In genomic region chr2:200357845-200358244, GRCh38 we compare ENCODE assay signal across 21 cellular contexts. TPM values are rescaled to one million over a fixed set of nuclear protein-coding genes. Genes with fewer than 3 reads are reported as not detected.
DNase-seq lines count a peak whose midpoint lies in the region; ATAC-seq, FAIRE-seq and TF ChIP-seq lines count a peak whose summit lies in the region.
"Had no signal": no experiment of that assay in that cellular context is flagged by ENCODE, and none has a peak within 500 bp of the region (broad histone marks: within the 10 kb centered on the region; RNA-seq: fewer than 3 reads in every experiment).

No MANE protein-coding gene starts in this region.

- H3K9ac ChIP-seq in HepG2 (ENCODE audit: insufficient read depth, low read depth, low read length): no peak overlapping the region
- no peak overlapping the region for H3K9ac ChIP-seq in mesendoderm (ENCODE audit: low read length)

- ATAC-seq in HepG2: no peak
- no peak for ATAC-seq in right lobe of liver
- no peak for ATAC-seq in GM18505 (IDR thresholded peaks at IDR 0.05; ENCODE audit: unreplicated experiment)
- ATAC-seq in HG03280 (IDR thresholded peaks at IDR 0.05; ENCODE audit: unreplicated experiment): no peak
- ATAC-seq: activated naive CD4-positive, alpha-beta T cell treated with anti-CD3 and anti-CD28 coated beads, Interleukin-2, amount 50 U/mL, for 72 hours; activated T-cell treated with anti-CD3 and anti-CD28 coated beads, Interleukin-2, amount 50 U/mL, for 4 hours; T-cell had no signal

- no peak overlapping the region for H2AFZ ChIP-seq in HepG2 (ENCODE audit: low read length)
- H2AFZ ChIP-seq in osteoblast (ENCODE audit: low read length): no peak overlapping the region

- H3K27ac ChIP-seq in HepG2 (ENCODE audit: extremely low read length, insufficient read depth, low read length) (no peak overlapping the region), right lobe of liver (no peak overlapping the region), osteoblast (ENCODE audit: low read depth, low read length) (peak overlapping the region; percentile 15), mesendoderm (ENCODE audit: low read depth, low read length) (no peak overlapping the region)
- H3K27ac ChIP-seq: epithelial cell of prostate, pancreas had no signal

- H4K5ac ChIP-seq in mesendoderm (ENCODE audit: low read length): no peak overlapping the region

- no peak overlapping the region for H3K56ac ChIP-seq in mesendoderm (ENCODE audit: low read length)

- TF ChIP-seq RAD21 in HepG2 (CRISPR knock-in tag; IDR thresholded peaks at IDR 0.05): no peak

- H3K36me3 ChIP-seq in HepG2 (replicated peaks in 1 of 2; ENCODE audit: control insufficient read depth in 1 of 2, insufficient read depth in 2 of 2, low read length in 2 of 2) (peaks cover 8 to 50% of the 10 kb centered on the region in 2 experiments; a peak in 4 of 5 replicates), right lobe of liver (no peaks in the 10 kb centered on the region), osteoblast (ENCODE audit: insufficient read depth, low read length) (no peaks in the 10 kb centered on the region), mesendoderm (ENCODE audit: control insufficient read depth, insufficient read depth, low read length) (no peaks in the 10 kb centered on the region)
- H3K36me3 ChIP-seq: pancreas had no signal

- no peak overlapping the region for H2BK120ac ChIP-seq in mesendoderm (ENCODE audit: low read depth, low read length)

- no peak overlapping the region for H4K8ac ChIP-seq in mesendoderm (ENCODE audit: low read depth, low read length)

- BruUV-seq in HepG2 (replicated peaks; lab: Mats Ljungman, UMichigan): no TSS peak

- no peak overlapping the region for H3K4ac ChIP-seq in mesendoderm (ENCODE audit: low read depth, low read length)

- TF ChIP-seq EP300 in HepG2 (IDR thresholded peaks at IDR 0.05; ENCODE audit: low read depth in 2 of 2, low read length in 2 of 2): no peak
- TF ChIP-seq EP300 in HepG2 (CRISPR knock-in tag; IDR thresholded peaks at IDR 0.05; ENCODE audit: borderline replicate concordance): no peak

- H3K27me3 ChIP-seq in HepG2 (ENCODE audit: control insufficient read depth in 1 of 2, insufficient read depth in 2 of 2, low read length in 2 of 2): no peaks in the 10 kb centered on the region
- H3K27me3 ChIP-seq in right lobe of liver: no peaks in the 10 kb centered on the region
- no peaks in the 10 kb centered on the region for H3K27me3 ChIP-seq in osteoblast (ENCODE audit: insufficient read depth, low read length)
- H3K27me3 ChIP-seq in mesendoderm (ENCODE audit: insufficient read depth, low read length, poor library complexity): no peaks in the 10 kb centered on the region
- H3K27me3 ChIP-seq: dorsolateral prefrontal cortex, pancreas had no signal

- 99% methylated on average over 3 of the region's 3 CpGs for WGBS in HepG2 (ENCODE audit: low lambda C conversion rate)
- WGBS in right lobe of liver (ENCODE audit: insufficient coverage, low coverage, low lambda C conversion rate, missing lambda C conversion rate): 93% methylated on average over 3 of the region's 3 CpGs
- WGBS in mesendoderm (ENCODE audit: extremely low coverage, insufficient coverage, low lambda C conversion rate): no CpG with 5 or more reads among the region's 3 CpGs

- TF ChIP-seq CTCF in HepG2 (CRISPR knock-in tag; IDR thresholded peaks at IDR 0.05) (no peak), right lobe of liver (IDR thresholded peaks at IDR 0.05) (no peak), fibroblast of the aortic adventitia (IDR thresholded peaks at IDR 0.05; ENCODE audit: insufficient read depth, low read length) (no peak), osteoblast (IDR thresholded peaks at IDR 0.05; ENCODE audit: extremely low read depth, low read depth, low read length) (no peak)

- POLR2A ChIA-PET in HepG2 (lab: Yijun Ruan, JAX): no interaction called here

- H4K20me1 ChIP-seq in HepG2 (ENCODE audit: insufficient read depth, low read length) (peaks cover 38% of the 10 kb centered on the region), osteoblast (ENCODE audit: insufficient read depth, low read length) (no peaks in the 10 kb centered on the region)

- no peak overlapping the region for H3K18ac ChIP-seq in mesendoderm (ENCODE audit: low read length)

- no peaks in the 10 kb centered on the region for H3K9me3 ChIP-seq in HepG2 (ENCODE audit: low read length)
- no peaks in the 10 kb centered on the region for H3K9me3 ChIP-seq in right lobe of liver
- no peaks in the 10 kb centered on the region for H3K9me3 ChIP-seq in osteoblast (ENCODE audit: low read depth, low read length)
- H3K9me3 ChIP-seq: pancreas had no signal

- no peak overlapping the region for H3K4me3 ChIP-seq in HepG2 (replicated peaks in 1 of 3; ENCODE audit: insufficient read depth in 1 of 3, low read depth in 2 of 3, low read length in 3 of 3)
- H3K4me3 ChIP-seq in right lobe of liver: no peak overlapping the region
- H3K4me3 ChIP-seq in fibroblast of the aortic adventitia (ENCODE audit: low read depth, low read length): no peak overlapping the region
- H3K4me3 ChIP-seq in osteoblast (ENCODE audit: insufficient read depth, low read length): no peak overlapping the region
- H3K4me3 ChIP-seq in mesendoderm (ENCODE audit: low read length): no peak overlapping the region
- H3K4me3 ChIP-seq: dorsolateral prefrontal cortex, pancreas had no signal

- no peak for FAIRE-seq in HepG2 (lab: Jason Lieb, UNC)
- FAIRE-seq: pancreas had no signal

- H3K4me2 ChIP-seq in HepG2 (ENCODE audit: low read depth, low read length) (no peak overlapping the region), osteoblast (ENCODE audit: insufficient read depth, low read length) (no peak overlapping the region), mesendoderm (ENCODE audit: low read length) (no peak overlapping the region)

- no peak overlapping the region for H2BK15ac ChIP-seq in mesendoderm (replicated peaks; ENCODE audit: low read depth)

- CTCF ChIA-PET in HepG2 (lab: Yijun Ruan, JAX; ENCODE audit: low intra/inter-chr PET ratio, low total read pairs): no interaction called here

- H3K79me2 ChIP-seq in HepG2 (ENCODE audit: insufficient read depth, low read length): peaks cover 97% of the 10 kb centered on the region
- peaks cover 73% of the 10 kb centered on the region for H3K79me2 ChIP-seq in osteoblast (ENCODE audit: insufficient read depth, low read length)
- peaks cover 65% of the 10 kb centered on the region for H3K79me2 ChIP-seq in mesendoderm (ENCODE audit: control insufficient read depth, insufficient read depth, low read length)

- H2AK5ac ChIP-seq in mesendoderm (ENCODE audit: low read length): no peak overlapping the region

- in situ Hi-C loops in HepG2 (cut with HindIII; ENCODE audit: extremely low pct_ligation_motif_present, low pct_unique_long_range_greater_than_20kb): no loop called here

- H3K4me1 ChIP-seq in HepG2 (ENCODE audit: insufficient read depth, low read length) (peaks cover 45% of the 10 kb centered on the region), right lobe of liver (no peaks in the 10 kb centered on the region), osteoblast (ENCODE audit: insufficient read depth, low read length) (peaks cover 31% of the 10 kb centered on the region), mesendoderm (ENCODE audit: control insufficient read depth, low read depth, low read length) (peaks cover 19% of the 10 kb centered on the region)

- H3K23ac ChIP-seq in mesendoderm (ENCODE audit: low read length): no peak overlapping the region

- H2BK5ac ChIP-seq in mesendoderm (ENCODE audit: low read length): no peak overlapping the region

- intact Hi-C loops in HepG2 (cut with micrococcal nuclease; ENCODE audit: unreplicated experiment): no loop called here
- intact Hi-C loops in right lobe of liver (cut with DNase I): no loop called here

- TF ChIP-seq POLR2A in HepG2 (IDR thresholded peaks at IDR 0.05; ENCODE audit: insufficient read depth in 1 of 2, low read depth in 2 of 2, low read length in 2 of 2) (no peak), right lobe of liver (IDR thresholded peaks at IDR 0.05) (no peak), GM18505 (IDR thresholded peaks at IDR 0.05; ENCODE audit: borderline replicate concordance, extremely low read depth, insufficient read depth, insufficient read length) (no peak)

- DNase-seq in HepG2 (ENCODE audit: low spot score) (no peak), right lobe of liver (no peak), fibroblast of the aortic adventitia (ENCODE audit: low read depth) (peak; percentile 70), osteoblast (ENCODE audit: insufficient read length, low spot score, missing footprints) (no peak), HuH-7 (ENCODE audit: low spot score) (no peak), mesendoderm (no peak)
- DNase-seq: activated CD4-positive, alpha-beta memory T cell treated with anti-CD3 and anti-CD28 coated beads for 36 hours; activated T-cell treated with anti-CD3 and anti-CD28 coated beads, Interleukin-2, amount 50 U/mL, for 4 hours; DMS153; dorsolateral prefrontal cortex; KBM-7; MV-4-11; NCI-H1930; NK-92 treated with Interleukin-12 subunit alpha and Interleukin-12 subunit beta, amount 100 ng/mL, for 24 hours; pancreas; stimulated activated CD8-positive, alpha-beta memory T cell treated with anti-CD3 and anti-CD28 coated beads, Interleukin-4, amount 100 ng/mL, for 48 hours; T-cell had no signal

- H3K79me1 ChIP-seq in mesendoderm (ENCODE audit: low read length): peaks cover 8% of the 10 kb centered on the region

RNA-seq across cellular contexts. Expression of gene SPATS2L, which starts 51.4 kb away (rescaled TPM):
- total RNA-seq in HepG2 (2016; rRNA removed; fragmentation: Illumina TruSeq; extraction: Trizol): 154 and 165 TPM in 2 replicates
- 81.5 and 81.6 TPM in 2 replicates for total RNA-seq in HepG2 (2016; cell fraction: cytosol; rRNA removed; fragmentation: Illumina TruSeq; extraction: Trizol; ENCODE audit: low read depth)
- 151 and 153 TPM in 2 replicates for total RNA-seq in HepG2 (2016; cell fraction: insoluble cytoplasmic fraction; rRNA removed; fragmentation: Illumina TruSeq; extraction: Trizol)
- 160 and 169 TPM in 2 replicates for total RNA-seq in HepG2 (2016; cell fraction: membrane; rRNA removed; fragmentation: Illumina TruSeq; extraction: Trizol)
- total RNA-seq in HepG2 (2016; cell fraction: nucleus; rRNA removed; fragmentation: Illumina TruSeq; extraction: Trizol): 110 and 114 TPM in 2 replicates
- 180 and 212 TPM in 2 replicates for polyA plus RNA-seq in HepG2 (2011; rRNA removed)
- 161 and 177 TPM in 2 replicates for polyA plus RNA-seq in HepG2 (2011; cell fraction: cytosol; rRNA removed)
- 71.8 and 89.4 TPM in 2 replicates for polyA plus RNA-seq in HepG2 (2011; cell fraction: nucleus; rRNA removed)
- polyA plus RNA-seq in HepG2 (2012): 134 and 184 TPM in 2 replicates
- 102 and 115 TPM in 2 replicates for polyA plus RNA-seq in HepG2 (2016; cell fraction: cytosol; fragmentation: Illumina TruSeq; extraction: Trizol; ENCODE audit: low read depth)
- polyA plus RNA-seq in HepG2 (2016; cell fraction: insoluble cytoplasmic fraction; fragmentation: Illumina TruSeq; extraction: Trizol; ENCODE audit: low read depth): 213 and 235 TPM in 2 replicates
- polyA plus RNA-seq in HepG2 (2016; cell fraction: membrane; fragmentation: Illumina TruSeq; extraction: Trizol; ENCODE audit: low read depth): 179 and 180 TPM in 2 replicates
- polyA plus RNA-seq in HepG2 (2016; cell fraction: nucleus; fragmentation: Illumina TruSeq; extraction: Trizol; ENCODE audit: insufficient read depth, low read depth): 145 and 148 TPM in 2 replicates
- polyA minus RNA-seq in HepG2 (2011; rRNA and poly(A)+ RNA removed; ENCODE audit: low replicate concordance): 28.4 and 78.1 TPM in 2 replicates
- polyA minus RNA-seq in HepG2 (2011; cell fraction: cytosol; rRNA and poly(A)+ RNA removed): 121 and 126 TPM in 2 replicates
- 287 and 295 TPM in 2 replicates for polyA minus RNA-seq in HepG2 (2011; cell fraction: nucleus; rRNA and poly(A)+ RNA removed)
- total RNA-seq in right lobe of liver: 100 to 1,000 TPM in 1 of 6 experiments, 10 to 100 TPM in 5; 60.7 to 109 (median 72.9) TPM
- total RNA-seq in fibroblast of the aortic adventitia (ENCODE audit: low replicate concordance): 40.7 and 117 TPM in 2 replicates
- total RNA-seq in osteoblast: 74.6 and 85.2 TPM in 2 replicates
- 474 TPM for polyA plus RNA-seq in mesendoderm (2013, experiment 1 of 2)
- 470 TPM for polyA plus RNA-seq in mesendoderm (2013, experiment 2 of 2)
